ENCODE assay signal across 10 cellular contexts in genomic region chr10:97683556-97684357, GRCh38. TPM values are rescaled to one million over a fixed set of nuclear protein-coding genes. Genes with fewer than 3 reads are reported as not detected.
DNase-seq lines count a peak whose midpoint lies in the region; ATAC-seq and TF ChIP-seq lines count a peak whose summit lies in the region.
"Had no signal": no experiment of that assay in that cellular context is flagged by ENCODE, and none has a peak within 500 bp of the region (broad histone marks: within the 10 kb centered on the region; RNA-seq: fewer than 3 reads in every experiment).

No MANE protein-coding gene starts in this region.

- H3K4me1 ChIP-seq in CD8-positive, alpha-beta T cell (ENCODE audit: insufficient read depth, low read length): peaks cover 22% of the 10 kb centered on the region
- H3K4me1 ChIP-seq in OCI-LY7 (ENCODE audit: insufficient read depth, low read length, poor library complexity, severe bottlenecking): peaks cover 17% of the 10 kb centered on the region
- peaks cover 3% of the 10 kb centered on the region for H3K4me1 ChIP-seq in endodermal cell (ENCODE audit: control insufficient read depth, insufficient read depth, low read length)

- no peaks in the 10 kb centered on the region for H4K20me1 ChIP-seq in OCI-LY7 (ENCODE audit: insufficient read depth, low read length)

- peaks cover 2% of the 10 kb centered on the region for H3K36me3 Mint-ChIP-seq in CD8-positive, alpha-beta T cell
- H3K36me3 Mint-ChIP-seq in endodermal cell (ENCODE audit: low read depth) (no peaks in the 10 kb centered on the region), nephron progenitor cell (ENCODE audit: low read depth) (no peaks in the 10 kb centered on the region)
- no peaks in the 10 kb centered on the region for H3K36me3 Mint-ChIP-seq in activated naive CD8-positive, alpha-beta T cell treated with anti-CD3 and anti-CD28 coated beads for 36 hours
- H3K36me3 Mint-ChIP-seq: activated naive CD8-positive, alpha-beta T cell treated with anti-CD3 and anti-CD28 coated beads, Interleukin-2, amount 10 ng/mL, durations not matched to agents 7 days and 5 days had no signal

- H3K9me2 ChIP-seq in OCI-LY7 (ENCODE audit: insufficient read depth, low read length): no peaks in the 10 kb centered on the region

- H3K9ac ChIP-seq in endodermal cell (ENCODE audit: extremely low read depth, low read length, poor library complexity, severe bottlenecking): no peak overlapping the region

- H3K79me2 ChIP-seq in OCI-LY7 (ENCODE audit: insufficient read depth, low read depth, low read length): no peaks in the 10 kb centered on the region

- intact Hi-C loops in CD8-positive, alpha-beta T cell (cut with DNase I, micrococcal nuclease): no loop called here
- intact Hi-C loops in OCI-LY7 (cut with micrococcal nuclease; ENCODE audit: unreplicated experiment): loop anchor here (10.0 kb wide), 1 partner anchor 181 kb away; no protein-coding TSS in a partner anchor

- no peak overlapping the region for H2AFZ ChIP-seq in OCI-LY7 (ENCODE audit: low read length)

- no peak overlapping the region for H3K4me3 Mint-ChIP-seq in CD8-positive, alpha-beta T cell
- H3K4me3 Mint-ChIP-seq in endodermal cell: no peak overlapping the region
- H3K4me3 Mint-ChIP-seq in nephron progenitor cell: no peak overlapping the region
- H3K4me3 Mint-ChIP-seq in activated naive CD8-positive, alpha-beta T cell treated with anti-CD3 and anti-CD28 coated beads for 36 hours: no peak overlapping the region
- H3K4me3 Mint-ChIP-seq: activated naive CD8-positive, alpha-beta T cell treated with anti-CD3 and anti-CD28 coated beads, Interleukin-2, amount 10 ng/mL, durations not matched to agents 7 days and 5 days had no signal

- no TSS peak for BruUV-seq in OCI-LY7 (replicated peaks; lab: Mats Ljungman, UMichigan)

- H3K27ac Mint-ChIP-seq in CD8-positive, alpha-beta T cell: peak overlapping the region; percentile 6
- H3K27ac Mint-ChIP-seq in endodermal cell (peak overlapping the region; percentile 66), nephron progenitor cell (peak overlapping the region; percentile 66)
- no peak overlapping the region for H3K27ac Mint-ChIP-seq in activated naive CD8-positive, alpha-beta T cell treated with anti-CD3 and anti-CD28 coated beads for 36 hours
- H3K27ac Mint-ChIP-seq: activated naive CD8-positive, alpha-beta T cell treated with anti-CD3 and anti-CD28 coated beads, Interleukin-2, amount 10 ng/mL, durations not matched to agents 7 days and 5 days had no signal

- WGBS in endodermal cell (ENCODE audit: insufficient coverage in 1 of 2, insufficient read length in 1 of 2), 2 experiments: 75 to 85% methylated on average over 4 to 9 of the region's 9 CpGs

- no peak overlapping the region for H3K4me3 ChIP-seq in CD8-positive, alpha-beta T cell (ENCODE audit: low read depth, low read length)
- H3K4me3 ChIP-seq in OCI-LY7 (ENCODE audit: low read depth, low read length, poor library complexity, severe bottlenecking): no peak overlapping the region
- no peak overlapping the region for H3K4me3 ChIP-seq in endodermal cell (ENCODE audit: low read length)

- H3K4me1 Mint-ChIP-seq in CD8-positive, alpha-beta T cell (ENCODE audit: low read depth): peaks cover 23% of the 10 kb centered on the region
- peaks cover 29% of the 10 kb centered on the region for H3K4me1 Mint-ChIP-seq in endodermal cell
- peaks cover 42% of the 10 kb centered on the region for H3K4me1 Mint-ChIP-seq in nephron progenitor cell
- peaks cover 18% of the 10 kb centered on the region for H3K4me1 Mint-ChIP-seq in activated naive CD8-positive, alpha-beta T cell treated with anti-CD3 and anti-CD28 coated beads for 36 hours

- CTCF ChIA-PET in CD8-positive, alpha-beta T cell (lab: Charles Lee): interaction anchor here (0.6 to 12.1 kb wide), 5 partner anchors 14 to 113 kb away, joined by 3 to 172 read pairs (median 4); partner anchors contain the start of gene ZFYVE27
- CTCF ChIA-PET in OCI-LY7 (lab: Charles Lee; ENCODE audit: unreplicated experiment): no interaction called here

- no peaks in the 10 kb centered on the region for H3K27me3 ChIP-seq in CD8-positive, alpha-beta T cell (ENCODE audit: insufficient read depth, low read length)
- H3K27me3 ChIP-seq in endodermal cell (ENCODE audit: control insufficient read depth, insufficient read depth, low read length, poor library complexity, severe bottlenecking): no peaks in the 10 kb centered on the region

- no peak overlapping the region for H3K4me2 ChIP-seq in OCI-LY7 (ENCODE audit: low read length)

- H3K27me3 Mint-ChIP-seq in CD8-positive, alpha-beta T cell (ENCODE audit: low read depth): no peaks in the 10 kb centered on the region
- H3K27me3 Mint-ChIP-seq in endodermal cell (ENCODE audit: insufficient read depth) (peaks cover 13% of the 10 kb centered on the region), nephron progenitor cell (ENCODE audit: low read depth, poor library complexity) (peaks cover 6% of the 10 kb centered on the region)
- H3K27me3 Mint-ChIP-seq in activated naive CD8-positive, alpha-beta T cell treated with anti-CD3 and anti-CD28 coated beads for 36 hours: no peaks in the 10 kb centered on the region
- H3K27me3 Mint-ChIP-seq: activated naive CD8-positive, alpha-beta T cell treated with anti-CD3 and anti-CD28 coated beads, Interleukin-2, amount 10 ng/mL, durations not matched to agents 7 days and 5 days had no signal

- no peak overlapping the region for H3K27ac ChIP-seq in CD8-positive, alpha-beta T cell (ENCODE audit: low read depth, low read length)
- H3K27ac ChIP-seq in OCI-LY7 (ENCODE audit: low read depth, low read length, poor library complexity, severe bottlenecking) (no peak overlapping the region), endodermal cell (ENCODE audit: low read depth, low read length) (no peak overlapping the region)

- no peak for TF ChIP-seq CTCF in CD8-positive, alpha-beta T cell (IDR thresholded peaks at IDR 0.05)
- TF ChIP-seq CTCF in OCI-LY7 (conservative IDR thresholded peaks at IDR 0.05; ENCODE audit: low read length) (no peak), endodermal cell (conservative IDR thresholded peaks at IDR 0.05) (peak; percentile 19), nephron progenitor cell (IDR thresholded peaks at IDR 0.05) (no peak)

- ATAC-seq in CD8-positive, alpha-beta T cell: no peak
- ATAC-seq in GM19351 (IDR thresholded peaks at IDR 0.05; ENCODE audit: unreplicated experiment): no peak

- no peaks in the 10 kb centered on the region for H3K36me3 ChIP-seq in CD8-positive, alpha-beta T cell (ENCODE audit: insufficient read depth, low read length)
- H3K36me3 ChIP-seq in OCI-LY7 (ENCODE audit: insufficient read depth, low read length) (no peaks in the 10 kb centered on the region), endodermal cell (ENCODE audit: control insufficient read depth, insufficient read depth, low read length) (no peaks in the 10 kb centered on the region)

- H3K9me3 Mint-ChIP-seq in CD8-positive, alpha-beta T cell: no peaks in the 10 kb centered on the region
- no peaks in the 10 kb centered on the region for H3K9me3 Mint-ChIP-seq in endodermal cell
- no peaks in the 10 kb centered on the region for H3K9me3 Mint-ChIP-seq in nephron progenitor cell
- no peaks in the 10 kb centered on the region for H3K9me3 Mint-ChIP-seq in activated naive CD8-positive, alpha-beta T cell treated with anti-CD3 and anti-CD28 coated beads for 36 hours
- H3K9me3 Mint-ChIP-seq: activated naive CD8-positive, alpha-beta T cell treated with anti-CD3 and anti-CD28 coated beads, Interleukin-2, amount 10 ng/mL, durations not matched to agents 7 days and 5 days had no signal

- POLR2A ChIA-PET in CD8-positive, alpha-beta T cell (lab: Charles Lee): interaction anchor here (1.0 kb wide), 1 partner anchor 53 kb away, joined by 3 read pairs; the partner anchor contains the start of gene ZFYVE27
- POLR2A ChIA-PET in OCI-LY7 (lab: Charles Lee): interaction anchor here (0.6 to 1.0 kb wide), 4 partner anchors 46 to 1379 kb away, joined by 3 read pairs; partner anchors contain the start of gene DNTT

- DNase-seq in CD8-positive, alpha-beta T cell: no peak
- DNase-seq in OCI-LY7 (ENCODE audit: low spot score): peak; percentile 14
- peak; percentile 69 for DNase-seq in endodermal cell
- DNase-seq in nephron progenitor cell: no peak
- DNase-seq in GF-D8 (lab: John Stamatoyannopoulos, UW): no peak
- DNase-seq in NCI-H146 treated with DMSO at 0.1 percent for 48 hours (lab: John Stamatoyannopoulos, UW; ENCODE audit: unreplicated experiment): no peak
- DNase-seq in activated naive CD8-positive, alpha-beta T cell treated with anti-CD3 and anti-CD28 coated beads for 36 hours: no peak
- DNase-seq: activated naive CD8-positive, alpha-beta T cell treated with anti-CD3 and anti-CD28 coated beads, Interleukin-2, amount 10 ng/mL, durations not matched to agents 7 days and 5 days; stimulated activated CD4-positive, alpha-beta T cell treated with anti-CD3 and anti-CD28 coated beads, Interleukin-4, amount 100 ng/mL, for 24 hours had no signal

- no peaks in the 10 kb centered on the region for H3K9me3 ChIP-seq in CD8-positive, alpha-beta T cell (ENCODE audit: low read length)
- no peaks in the 10 kb centered on the region for H3K9me3 ChIP-seq in OCI-LY7 (ENCODE audit: low read length)
- no peaks in the 10 kb centered on the region for H3K9me3 ChIP-seq in endodermal cell (ENCODE audit: control insufficient read depth, low read length)

RNA-seq across cellular contexts. Expression of gene AVPI1, which starts 3.3 kb away (rescaled TPM):
- total RNA-seq in CD8-positive, alpha-beta T cell: 10 to 100 TPM; 13.7 TPM
- 2.8 and 4.6 TPM in 2 replicates for total RNA-seq in OCI-LY7 (2014; rRNA removed; shearing (Covaris generic))
- total RNA-seq in OCI-LY7 (2022) (2.1 and 3.2 TPM in 2 replicates), endodermal cell (1 to 10 TPM; 3.9 to 4.3 TPM)
- polyA plus RNA-seq in endodermal cell (2013, experiment 1 of 2): 2.7 TPM
- 2.7 TPM for polyA plus RNA-seq in endodermal cell (2013, experiment 2 of 2)
- total RNA-seq in activated naive CD8-positive, alpha-beta T cell treated with anti-CD3 and anti-CD28 coated beads for 36 hours: 1 to 10 TPM; 3.1 to 3.2 TPM

RNA-seq across cellular contexts. Expression of gene MARVELD1, which starts 29.8 kb away (rescaled TPM):
- total RNA-seq in CD8-positive, alpha-beta T cell: under 1 TPM; 0.30 to 0.39 TPM
- not detected in 2 replicates for total RNA-seq in OCI-LY7 (2014; rRNA removed; shearing (Covaris generic))
- total RNA-seq in OCI-LY7 (2022) (0.13 TPM in 1 of 2 replicates, not detected in the other), endodermal cell (10 to 100 TPM; 44.3 to 47.9 TPM)
- polyA plus RNA-seq in endodermal cell (2013, experiment 1 of 2): 33.1 TPM
- 31.4 TPM for polyA plus RNA-seq in endodermal cell (2013, experiment 2 of 2)
- 1 to 10 TPM; 4.1 to 5.5 TPM for total RNA-seq in activated naive CD8-positive, alpha-beta T cell treated with anti-CD3 and anti-CD28 coated beads for 36 hours

RNA-seq across cellular contexts. Expression of gene PI4K2A, which starts 43.3 kb away (rescaled TPM):
- total RNA-seq in CD8-positive, alpha-beta T cell: 10 to 100 TPM; 37.6 to 37.7 TPM
- total RNA-seq in OCI-LY7 (2014; rRNA removed; shearing (Covaris generic)): 8.0 and 9.2 TPM in 2 replicates
- total RNA-seq in OCI-LY7 (2022) (11.9 and 12.7 TPM in 2 replicates), endodermal cell (10 to 100 TPM; 14.5 to 18.1 TPM)
- polyA plus RNA-seq in endodermal cell (2013, experiment 1 of 2): 14.4 TPM
- polyA plus RNA-seq in endodermal cell (2013, experiment 2 of 2): 13.6 TPM
- 10 to 100 TPM; 10.8 to 11.7 TPM for total RNA-seq in activated naive CD8-positive, alpha-beta T cell treated with anti-CD3 and anti-CD28 coated beads for 36 hours

RNA-seq across cellular contexts. Expression of gene MORN4, which starts 50.5 kb away (rescaled TPM):
- total RNA-seq in CD8-positive, alpha-beta T cell: not detected
- 2.4 and 2.9 TPM in 2 replicates for total RNA-seq in OCI-LY7 (2014; rRNA removed; shearing (Covaris generic))
- total RNA-seq in OCI-LY7 (2022) (5.4 TPM in 2 replicates), endodermal cell (10 to 100 TPM; 19.0 to 21.3 TPM)
- polyA plus RNA-seq in endodermal cell (2013, experiment 1 of 2): 27.5 TPM
- polyA plus RNA-seq in endodermal cell (2013, experiment 2 of 2): 26.4 TPM
- 1 to 10 TPM; 3.0 to 3.4 TPM for total RNA-seq in activated naive CD8-positive, alpha-beta T cell treated with anti-CD3 and anti-CD28 coated beads for 36 hours

RNA-seq across cellular contexts. Expression of gene ZFYVE27, which starts 53.2 kb away (rescaled TPM):
- total RNA-seq in CD8-positive, alpha-beta T cell: 10 to 100 TPM; 63.1 to 72.9 TPM
- total RNA-seq in OCI-LY7 (2014; rRNA removed; shearing (Covaris generic)): 24.0 and 25.5 TPM in 2 replicates
- total RNA-seq in OCI-LY7 (2022) (31.8 and 33.0 TPM in 2 replicates), endodermal cell (10 to 100 TPM; 33.5 to 36.3 TPM)
- polyA plus RNA-seq in endodermal cell (2013, experiment 1 of 2): 22.3 TPM
- polyA plus RNA-seq in endodermal cell (2013, experiment 2 of 2): 17.6 TPM
- 10 to 100 TPM; 20.9 to 22.8 TPM for total RNA-seq in activated naive CD8-positive, alpha-beta T cell treated with anti-CD3 and anti-CD28 coated beads for 36 hours

Comparison
In these comparisons a context has a peak if more than half of its experiments do, and no peak if none do; other contexts are left out.
1. DNase-seq: peak in OCI-LY7 (single experiment) and endodermal cell (single experiment); none in CD8-positive, alpha-beta T cell (0 of 7), nephron progenitor cell (single experiment), GF-D8 (single experiment), NCI-H146 treated with DMSO at 0.1 percent for 48 hours (single experiment) and activated naive CD8-positive, alpha-beta T cell treated with anti-CD3 and anti-CD28 coated beads for 36 hours (single experiment).
2. RNA of gene MARVELD1, which starts 29.8 kb away (total RNA-seq): 44.3 to 47.9 TPM in endodermal cell; 4.1 to 5.5 TPM in activated naive CD8-positive, alpha-beta T cell treated with anti-CD3 and anti-CD28 coated beads for 36 hours, 0.30 to 0.39 TPM in CD8-positive, alpha-beta T cell and 0.13 TPM in OCI-LY7; every median in the first group is over 4 times any median in the second.